1 cellular context compared by ENCODE assay signal in genomic region chr5:78799254-78800017, GRCh38.
TF ChIP-seq lines count a peak whose summit lies in the region.

No MANE protein-coding gene starts in this region.

TF ChIP-seq in HepG2, 621 proteins besides CTCF, POLR2A, EP300 and RAD21 (continued from another document):
- TF ChIP-seq CREM (IDR thresholded peaks at IDR 0.05) (no peak), CREM (CRISPR knock-in tag; IDR thresholded peaks at IDR 0.05) (no peak), STAG1 (CRISPR knock-in tag; IDR thresholded peaks at IDR 0.05) (peak; percentile 30), ZNF282 (IDR thresholded peaks at IDR 0.05; ENCODE audit: partially characterized antibody) (no peak)
